ENCODE assay signal across 1 cellular context in the genomic region with DNA sequence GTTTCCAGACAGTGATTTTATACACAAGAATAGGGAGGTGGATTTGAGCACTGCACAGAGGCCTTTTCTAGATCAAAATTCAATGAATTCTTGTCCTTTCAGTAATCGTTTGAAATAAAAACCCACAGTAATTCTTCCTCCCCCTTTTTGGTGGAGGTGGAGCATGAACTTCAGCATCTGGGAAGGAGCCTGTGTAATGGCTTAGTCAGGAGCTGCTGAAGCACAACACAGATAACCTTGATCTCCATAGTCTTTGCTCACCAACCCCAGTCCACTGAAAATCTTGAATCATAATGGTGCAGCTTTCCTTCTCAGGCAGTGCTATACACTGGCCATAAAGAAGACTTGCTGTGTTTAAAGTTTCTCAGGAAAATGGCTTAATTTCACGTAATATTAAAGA.
TF ChIP-seq lines count a peak whose summit lies in the region.

No MANE protein-coding gene starts in this region.

TF ChIP-seq in SK-N-SH treated with all-trans-retinoic acid at 6 μM for 48 hours, 23 proteins besides CTCF, POLR2A, EP300 and RAD21 (continued from another document):
- TF ChIP-seq, protein P1, sequence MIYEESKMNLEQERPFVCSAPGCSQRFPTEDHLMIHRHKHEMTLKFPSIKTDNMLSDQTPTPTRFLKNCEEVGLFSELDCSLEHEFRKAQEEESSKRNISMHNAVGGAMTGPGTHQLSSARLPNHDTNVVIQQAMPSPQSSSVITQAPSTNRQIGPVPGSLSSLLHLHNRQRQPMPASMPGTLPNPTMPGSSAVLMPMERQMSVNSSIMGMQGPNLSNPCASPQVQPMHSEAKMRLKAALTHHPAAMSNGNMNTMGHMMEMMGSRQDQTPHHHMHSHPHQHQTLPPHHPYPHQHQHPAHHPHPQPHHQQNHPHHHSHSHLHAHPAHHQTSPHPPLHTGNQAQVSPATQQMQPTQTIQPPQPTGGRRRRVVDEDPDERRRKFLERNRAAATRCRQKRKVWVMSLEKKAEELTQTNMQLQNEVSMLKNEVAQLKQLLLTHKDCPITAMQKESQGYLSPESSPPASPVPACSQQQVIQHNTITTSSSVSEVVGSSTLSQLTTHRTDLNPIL (CRISPR knock-in tag; IDR thresholded peaks at IDR 0.05; ENCODE audit: low read depth): no peak
- TF ChIP-seq, protein P2, sequence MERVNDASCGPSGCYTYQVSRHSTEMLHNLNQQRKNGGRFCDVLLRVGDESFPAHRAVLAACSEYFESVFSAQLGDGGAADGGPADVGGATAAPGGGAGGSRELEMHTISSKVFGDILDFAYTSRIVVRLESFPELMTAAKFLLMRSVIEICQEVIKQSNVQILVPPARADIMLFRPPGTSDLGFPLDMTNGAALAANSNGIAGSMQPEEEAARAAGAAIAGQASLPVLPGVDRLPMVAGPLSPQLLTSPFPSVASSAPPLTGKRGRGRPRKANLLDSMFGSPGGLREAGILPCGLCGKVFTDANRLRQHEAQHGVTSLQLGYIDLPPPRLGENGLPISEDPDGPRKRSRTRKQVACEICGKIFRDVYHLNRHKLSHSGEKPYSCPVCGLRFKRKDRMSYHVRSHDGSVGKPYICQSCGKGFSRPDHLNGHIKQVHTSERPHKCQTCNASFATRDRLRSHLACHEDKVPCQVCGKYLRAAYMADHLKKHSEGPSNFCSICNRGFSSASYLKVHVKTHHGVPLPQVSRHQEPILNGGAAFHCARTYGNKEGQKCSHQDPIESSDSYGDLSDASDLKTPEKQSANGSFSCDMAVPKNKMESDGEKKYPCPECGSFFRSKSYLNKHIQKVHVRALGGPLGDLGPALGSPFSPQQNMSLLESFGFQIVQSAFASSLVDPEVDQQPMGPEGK (CRISPR knock-in tag; IDR thresholded peaks at IDR 0.05; ENCODE audit: borderline replicate concordance): no peak
- TF ChIP-seq SNAI2 (CRISPR knock-in tag; IDR thresholded peaks at IDR 0.05) (no peak), ARNTL (CRISPR knock-in tag; IDR thresholded peaks at IDR 0.05; ENCODE audit: borderline replicate concordance, low read depth) (no peak), ZNF8 (CRISPR knock-in tag; IDR thresholded peaks at IDR 0.05) (no peak), RARB (CRISPR knock-in tag; IDR thresholded peaks at IDR 0.05) (no peak), ZNF565 (CRISPR knock-in tag; conservative IDR thresholded peaks at IDR 0.05; ENCODE audit: low read depth) (no peak)
